In the genomic region with DNA sequence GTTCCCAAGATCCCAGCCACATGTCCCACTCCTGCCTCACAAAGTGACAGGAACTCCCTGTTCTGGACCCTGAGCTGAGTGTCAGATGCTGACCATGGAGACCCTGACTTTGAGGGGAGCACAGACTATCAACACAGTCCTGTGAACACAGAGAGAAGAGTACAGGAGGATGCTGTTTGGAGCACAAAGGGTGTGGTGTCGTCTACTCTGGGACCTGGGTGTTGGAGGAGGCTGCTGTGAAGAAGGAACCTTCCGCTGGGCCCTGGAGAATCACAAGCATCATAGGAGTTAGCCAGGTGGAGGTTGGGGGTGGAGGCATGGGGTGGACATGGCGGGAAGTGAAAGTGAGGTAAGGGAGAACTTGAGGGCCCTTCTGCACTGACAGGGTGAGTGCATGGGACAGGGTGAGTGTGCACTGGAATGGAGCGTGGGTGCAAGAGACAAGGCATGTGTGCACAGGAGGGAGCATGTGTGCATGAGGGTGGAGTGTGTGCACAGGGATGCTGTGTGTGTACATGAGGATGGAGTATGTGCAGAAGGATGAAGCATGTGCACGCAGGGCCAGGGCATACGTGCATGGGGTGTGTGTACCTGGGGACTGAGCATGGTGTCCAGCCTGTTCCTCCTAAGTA, we compare ENCODE assay signal across 1 cellular context.
TF ChIP-seq lines count a peak whose summit lies in the region.

No MANE protein-coding gene starts in this region.

TF ChIP-seq in HepG2, 621 proteins besides CTCF, POLR2A, EP300 and RAD21 (continued from another document):
- TF ChIP-seq ZNF574 (CRISPR knock-in tag; IDR thresholded peaks at IDR 0.05) = no peak
- peak; percentile 72 for TF ChIP-seq MNT (IDR thresholded peaks at IDR 0.05)
- no peak for TF ChIP-seq ISX (CRISPR knock-in tag; conservative IDR thresholded peaks at IDR 0.05)
- no peak for TF ChIP-seq ZBTB8A (CRISPR knock-in tag; IDR thresholded peaks at IDR 0.05; ENCODE audit: borderline replicate concordance, low read depth)
- TF ChIP-seq PLRG1 (conservative IDR thresholded peaks at IDR 0.05) = no peak
- no peak for TF ChIP-seq ZSCAN5A (CRISPR knock-in tag; IDR thresholded peaks at IDR 0.05; ENCODE audit: borderline replicate concordance)
